In genomic region chr12:13208533-13209278, GRCh38 we compare ENCODE assay signal across 9 cellular contexts. TPM values are rescaled to one million over a fixed set of nuclear protein-coding genes. Genes with fewer than 3 reads are reported as not detected.
DNase-seq lines count a peak whose midpoint lies in the region; ATAC-seq, FAIRE-seq and TF ChIP-seq lines count a peak whose summit lies in the region.
"Had no signal": no experiment of that assay in that cellular context is flagged by ENCODE, and none has a peak within 500 bp of the region (broad histone marks: within the 10 kb centered on the region; RNA-seq: fewer than 3 reads in every experiment).

No MANE protein-coding gene starts in this region.

- no peaks in the 10 kb centered on the region for H4K20me1 ChIP-seq in DND-41 (ENCODE audit: insufficient read depth, low read length)
- H4K20me1 ChIP-seq in H1 (replicated peaks in 1 of 2; ENCODE audit: control insufficient read depth in 1 of 2, insufficient read depth in 2 of 2, low read length in 2 of 2), result no peaks in the 10 kb centered on the region

- H3K79me2 ChIP-seq in DND-41 (ENCODE audit: insufficient read depth, low read length) (no peaks in the 10 kb centered on the region), H1 (ENCODE audit: control insufficient read depth in 1 of 2, insufficient read depth in 2 of 2, low read length in 2 of 2) (no peaks in the 10 kb centered on the region)

- H3K27ac ChIP-seq in DND-41 (ENCODE audit: low read length) (no peak overlapping the region), H1 (ENCODE audit: low read depth, low read length) (no peak overlapping the region)

- DNase-seq in DND-41, result no peak
- peak; percentile 57 for DNase-seq in MV-4-11 (lab: John Stamatoyannopoulos, UW)
- peak in 1 of 2 experiments; percentile 54 for DNase-seq in H1 (ENCODE audit: low read depth in 1 of 2, low spot score in 2 of 2)
- DNase-seq in nephron progenitor cell, result no peak
- no peak for DNase-seq in activated naive CD8-positive, alpha-beta T cell treated with anti-CD3 and anti-CD28 coated beads, Interleukin-2, amount 50 U/mL, for 24 hours
- no peak for DNase-seq in H54 (ENCODE audit: insufficient read length, low spot score)
- DNase-seq: effector memory CD4-positive, alpha-beta T cell had no signal

- H3K4me1 ChIP-seq in DND-41 (ENCODE audit: insufficient read depth, low read length) (peaks cover 4% of the 10 kb centered on the region; the same call in 1 of the 2 replicates), H1 (replicated peaks in 1 of 4; ENCODE audit: control insufficient read depth in 3 of 4, insufficient read depth in 4 of 4, low read length in 3 of 4) (peaks cover 7 to 27% (median 13%) of the 10 kb centered on the region in 4 experiments)

- H3K36me3 ChIP-seq in DND-41 (ENCODE audit: insufficient read depth, low read length) (no peaks in the 10 kb centered on the region), H1 (ENCODE audit: control insufficient read depth in 2 of 4, insufficient read depth in 4 of 4, low read length in 3 of 4) (no peaks in the 10 kb centered on the region)

- no peak overlapping the region for H2AK5ac ChIP-seq in H1 (ENCODE audit: low read depth, low read length)

- CTCF ChIA-PET in H1 (lab: Charles Lee; ENCODE audit: partially characterized antibody), result interaction anchor here (0.6 to 10.8 kb wide), 28 partner anchors 9 to 292 kb away, joined by 3 to 162 read pairs (median 4); partner anchors contain the start of genes EMP1 and GSG1

- no peak overlapping the region for H3K4ac ChIP-seq in H1 (replicated peaks; ENCODE audit: insufficient read length, low read depth, low read length)

- POLR2A ChIA-PET in H1 (lab: Charles Lee; ENCODE audit: partially characterized antibody), result interaction anchor here (0.9 to 1.0 kb wide), 2 partner anchors 107 to 223 kb away, joined by 3 read pairs; no protein-coding TSS in a partner anchor

- H3K56ac ChIP-seq in H1 (replicated peaks; ENCODE audit: insufficient read length, low read depth, low read length), result no peak overlapping the region

- H3K4me3 ChIP-seq in DND-41 (ENCODE audit: low read depth in 1 of 2, low read length in 2 of 2) (no peak overlapping the region), H1 (ENCODE audit: extremely low read depth in 1 of 4, insufficient read depth in 2 of 4, low read depth in 3 of 4, low read length in 4 of 4) (no peak overlapping the region)

- peak overlapping the region; percentile 53; the same call in 1 of the 2 replicates for H2BK12ac ChIP-seq in H1 (ENCODE audit: low read depth, low read length)

- H3K14ac ChIP-seq in H1 (ENCODE audit: insufficient read length), result no peak overlapping the region

- H3K18ac ChIP-seq in H1 (ENCODE audit: extremely low read depth, low read length), result no peak overlapping the region; the same call in 1 of the 2 replicates

- H4K8ac ChIP-seq in H1 (ENCODE audit: extremely low read depth, insufficient read depth, low read length), result no peak overlapping the region

- TF ChIP-seq POLR2A in H1 (IDR thresholded peaks at IDR 0.05; ENCODE audit: control extremely low read depth in 1 of 2, low read depth in 2 of 2, low read length in 2 of 2) (no peak), H54 (IDR thresholded peaks at IDR 0.05; ENCODE audit: low read depth, low read length) (no peak)

- ATAC-seq in DND-41 (ENCODE audit: insufficient read depth, low read depth), result no peak
- no peak for ATAC-seq in activated naive CD8-positive, alpha-beta T cell treated with anti-CD3 and anti-CD28 coated beads, Interleukin-2, amount 50 U/mL, for 24 hours
- no peak for ATAC-seq in GM18519 (IDR thresholded peaks at IDR 0.05; ENCODE audit: low FRiP score, unreplicated experiment)
- no peak for ATAC-seq in GM21786 (IDR thresholded peaks at IDR 0.05; ENCODE audit: unreplicated experiment)

- H2BK20ac ChIP-seq in H1 (ENCODE audit: low read length), result peak overlapping the region; percentile 34; the same call in 1 of the 2 replicates

- peak overlapping the region; percentile 71 for H4K91ac ChIP-seq in H1 (replicated peaks; ENCODE audit: insufficient read length, low read length)

- no peaks in the 10 kb centered on the region for H3K9me3 Mint-ChIP-seq in nephron progenitor cell
- no peaks in the 10 kb centered on the region for H3K9me3 Mint-ChIP-seq in activated naive CD8-positive, alpha-beta T cell treated with anti-CD3 and anti-CD28 coated beads, Interleukin-2, amount 50 U/mL, for 24 hours

- H3K4me2 ChIP-seq in DND-41 (ENCODE audit: insufficient read depth, low read length) (no peak overlapping the region), H1 (ENCODE audit: insufficient read depth in 1 of 2, low read depth in 2 of 2, low read length in 2 of 2) (0 out of 4 replicates have a peak overlapping the region, but pooled peaks of 1 of the 2 experiments have one; percentile 1)

- no peak overlapping the region for H3K4me3 Mint-ChIP-seq in nephron progenitor cell
- H3K4me3 Mint-ChIP-seq in activated naive CD8-positive, alpha-beta T cell treated with anti-CD3 and anti-CD28 coated beads, Interleukin-2, amount 50 U/mL, for 24 hours, result no peak overlapping the region

- no peak for FAIRE-seq in H1 (lab: Jason Lieb, UNC)
- no peak for FAIRE-seq in H54 (lab: Jason Lieb, UNC)

- no peak overlapping the region for H4K5ac ChIP-seq in H1 (ENCODE audit: insufficient read length, low read depth, low read length)

- H3K23ac ChIP-seq in H1 (ENCODE audit: insufficient read length), result no peak overlapping the region

- H3K4me1 Mint-ChIP-seq in nephron progenitor cell, result peaks cover 81% of the 10 kb centered on the region
- H3K4me1 Mint-ChIP-seq in activated naive CD8-positive, alpha-beta T cell treated with anti-CD3 and anti-CD28 coated beads, Interleukin-2, amount 50 U/mL, for 24 hours, result peaks cover 73% of the 10 kb centered on the region

- H3K27me3 Mint-ChIP-seq in nephron progenitor cell (ENCODE audit: low read depth, poor library complexity), result peaks cover 3% of the 10 kb centered on the region
- H3K27me3 Mint-ChIP-seq in activated naive CD8-positive, alpha-beta T cell treated with anti-CD3 and anti-CD28 coated beads, Interleukin-2, amount 50 U/mL, for 24 hours, result no peaks in the 10 kb centered on the region

- WGBS in H1 (ENCODE audit: extremely low coverage in 1 of 2, insufficient coverage in 1 of 2, insufficient read length in 1 of 2, insufficient replicate concordance in 2 of 2, low coverage in 1 of 2, low lambda C conversion rate in 2 of 2, missing lambda C conversion rate in 1 of 2), 2 experiments, result 77% methylated on average over 7 of the region's 7 CpGs; no CpG with 5 or more reads in 1 of the 2 experiments

- H3K9ac ChIP-seq in DND-41 (ENCODE audit: low read depth, low read length) (no peak overlapping the region), H1 (replicated peaks in 1 of 4; ENCODE audit: extremely low read depth in 1 of 4, low read depth in 3 of 4, low read length in 3 of 4) (no peak overlapping the region; a peak in 1 of 7 replicates)

- 0 out of 2 replicates have a peak overlapping the region, but pooled peaks have one; percentile 65 for H2BK15ac ChIP-seq in H1 (ENCODE audit: low read length)

- H2AFZ ChIP-seq in DND-41 (ENCODE audit: low read depth, low read length), result no peak overlapping the region
- H2AFZ ChIP-seq in H1 (ENCODE audit: low read length), result no peak overlapping the region

- no peaks in the 10 kb centered on the region for H3K36me3 Mint-ChIP-seq in nephron progenitor cell (ENCODE audit: low read depth)
- no peaks in the 10 kb centered on the region for H3K36me3 Mint-ChIP-seq in activated naive CD8-positive, alpha-beta T cell treated with anti-CD3 and anti-CD28 coated beads, Interleukin-2, amount 50 U/mL, for 24 hours (ENCODE audit: low read depth)

- H2BK120ac ChIP-seq in H1 (replicated peaks; ENCODE audit: low read depth, low read length), result no peak overlapping the region

- H3K79me1 ChIP-seq in H1 (ENCODE audit: low read depth, low read length), result no peaks in the 10 kb centered on the region

- peak overlapping the region; percentile 33 for H3K27ac Mint-ChIP-seq in nephron progenitor cell
- no peak overlapping the region for H3K27ac Mint-ChIP-seq in activated naive CD8-positive, alpha-beta T cell treated with anti-CD3 and anti-CD28 coated beads, Interleukin-2, amount 50 U/mL, for 24 hours

- H2BK5ac ChIP-seq in H1 (ENCODE audit: low read depth, low read length), result no peak overlapping the region

- no peak for TF ChIP-seq EP300 in H1 (IDR thresholded peaks at IDR 0.05; ENCODE audit: borderline replicate concordance in 1 of 2, low read depth in 2 of 2, low read length in 2 of 2)

- H3K27me3 ChIP-seq in DND-41 (ENCODE audit: insufficient read depth, low read length, poor library complexity) (peaks cover 16% of the 10 kb centered on the region), H1 (replicated peaks in 1 of 4; ENCODE audit: control insufficient read depth in 3 of 4, extremely low read depth in 1 of 4, insufficient read depth in 3 of 4, low read length in 3 of 4) (no peaks in the 10 kb centered on the region)

- TF ChIP-seq RAD21 in H1 (IDR thresholded peaks at IDR 0.05 in 1 of 2, conservative IDR thresholded peaks at IDR 0.05 in 1 of 2; ENCODE audit: low read depth in 2 of 2, low read length in 2 of 2), result peak; percentile 84 to 88

- H3K9me3 ChIP-seq in DND-41 (ENCODE audit: insufficient read depth, low read length, severe bottlenecking) (no peaks in the 10 kb centered on the region), H1 (ENCODE audit: insufficient read depth in 2 of 2, low read depth in 1 of 2, low read length in 1 of 2) (no peaks in the 10 kb centered on the region)

- no peaks in the 10 kb centered on the region for H3K23me2 ChIP-seq in H1 (ENCODE audit: low read depth, low read length)

- TF ChIP-seq CTCF in DND-41 (IDR thresholded peaks at IDR 0.05; ENCODE audit: borderline replicate concordance, extremely low read depth, low read length, poor library complexity, severe bottlenecking) (peak; percentile 32), H1 (IDR thresholded peaks at IDR 0.05; ENCODE audit: control extremely low read depth in 1 of 3, insufficient read depth in 1 of 3, low read depth in 1 of 3, low read length in 3 of 3) (peak in 2 of 3 experiments; percentile 61 to 82; a peak in 3 of 4 replicates), nephron progenitor cell (IDR thresholded peaks at IDR 0.05) (peak; percentile 45)

TF ChIP-seq in H1, 55 proteins besides CTCF, POLR2A, EP300 and RAD21 (continues in another document):
- no peak for TF ChIP-seq CHD1 (IDR thresholded peaks at IDR 0.05; ENCODE audit: low read depth, low read length)
- TF ChIP-seq JUND (IDR thresholded peaks at IDR 0.05; ENCODE audit: low read length), result no peak

RNA-seq across cellular contexts. Expression of gene EMP1, which starts 12.2 kb away (rescaled TPM):
- 0.57 and 0.65 TPM in 2 replicates for total RNA-seq in H1 (2021; fragmentation: NEBNext Ultra II Directional; extraction: Animal tissue kit (Norgen Biotek cat#: 25700))
- 0.17 and 0.53 TPM in 2 replicates for polyA plus RNA-seq in H1 (2011; rRNA removed)
- polyA plus RNA-seq in H1 (2011; cell fraction: cytosol; rRNA removed), result 0.21 TPM
- 0.94 TPM for polyA plus RNA-seq in H1 (2011; cell fraction: nucleus; rRNA removed)
- polyA plus RNA-seq in H1 (2012, experiment 1 of 2), result 0.25 to 0.76 TPM (median 0.59 TPM) in 4 replicates
- 0.03 TPM for polyA plus RNA-seq in H1 (2012, experiment 2 of 2)
- polyA plus RNA-seq in H1 (2013, experiment 1 of 2), result 0.24 TPM
- polyA plus RNA-seq in H1 (2013, experiment 2 of 2), result 0.46 TPM
- 1.3 and 1.4 TPM in 2 replicates for polyA minus RNA-seq in H1 (2011; rRNA and poly(A)+ RNA removed)
- 3.7 TPM for polyA minus RNA-seq in H1 (2011; cell fraction: cytosol; rRNA and poly(A)+ RNA removed)
- polyA minus RNA-seq in H1 (2011; cell fraction: nucleus; rRNA and poly(A)+ RNA removed), result 0.50 TPM
